Comparison of ENCODE assay signal across 10 cellular contexts in genomic region chr4:183448436-183448835, GRCh38. TPM values are rescaled to one million over a fixed set of nuclear protein-coding genes. Genes with fewer than 3 reads are reported as not detected.
A peak's percentile ranks its signal among the peaks of the same experiment; 100 is the strongest.
DNase-seq lines count a peak whose midpoint lies in the region; TF ChIP-seq lines count a peak whose summit lies in the region.
"Had no signal": no experiment of that assay in that cellular context is flagged by ENCODE, and none has a peak within 500 bp of the region (broad histone marks: within the 10 kb centered on the region; RNA-seq: fewer than 3 reads in every experiment).

No MANE protein-coding gene starts in this region.

- POLR2A ChIA-PET in MCF 10A (lab: Yijun Ruan, JAX): interaction anchor here (1.2 to 1.3 kb wide), 2 partner anchors 8 to 70 kb away, joined by 3 read pairs; no protein-coding TSS in a partner anchor

- H3K27me3 ChIP-seq in mammary epithelial cell (ENCODE audit: insufficient read depth, low read length): no peaks in the 10 kb centered on the region
- H3K27me3 ChIP-seq in smooth muscle cell (ENCODE audit: low read depth): no peaks in the 10 kb centered on the region
- H3K27me3 ChIP-seq in tibial nerve: no peaks in the 10 kb centered on the region

- CTCF ChIA-PET in MCF 10A (lab: Yijun Ruan, JAX) (interaction anchor here (1.0 kb wide), 1 partner anchor 55 kb away, joined by 4 read pairs; no protein-coding TSS in a partner anchor), mammary epithelial cell (lab: Charles Lee; ENCODE audit: low non-redundant PET) (no interaction called here)

- DNase-seq in MCF 10A (ENCODE audit: unreplicated experiment): no peak
- DNase-seq in mammary epithelial cell: no peak
- DNase-seq in SK-MEL-5 (ENCODE audit: low read depth, low spot score): peak; percentile 44
- DNase-seq in fibroblast of mammary gland (ENCODE audit: low read depth): peak; percentile 11
- no peak for DNase-seq in smooth muscle cell (lab: John Stamatoyannopoulos, UW; ENCODE audit: unreplicated experiment)
- no peak for DNase-seq in mucosa of gallbladder (ENCODE audit: low spot score)
- DNase-seq in NCI-H1694 (lab: John Stamatoyannopoulos, UW): no peak
- DNase-seq in tibial nerve (ENCODE audit: low spot score in 2 of 2): no peak
- DNase-seq: kidney, NCI-H226 had no signal

- H2AFZ ChIP-seq in mammary epithelial cell (ENCODE audit: low read depth, low read length) (no peak overlapping the region), smooth muscle cell (ENCODE audit: low read depth) (no peak overlapping the region)

- H3K9me3 ChIP-seq in mammary epithelial cell (replicated peaks; ENCODE audit: insufficient read depth, low read length): no peaks in the 10 kb centered on the region
- no peaks in the 10 kb centered on the region for H3K9me3 ChIP-seq in smooth muscle cell (replicated peaks; ENCODE audit: low read depth)
- H3K9me3 ChIP-seq in tibial nerve: no peaks in the 10 kb centered on the region

- dilution Hi-C loops in mammary epithelial cell (cut with HindIII; ENCODE audit: low sequenced_read_pairs): no loop called here

- H3F3A ChIP-seq in smooth muscle cell (ENCODE audit: low read depth): peaks cover 21% of the 10 kb centered on the region

- peaks cover 21% of the 10 kb centered on the region for H3K4me1 Mint-ChIP-seq in MCF 10A (ENCODE audit: insufficient read depth, unreplicated experiment)

- H3K79me2 ChIP-seq in mammary epithelial cell (ENCODE audit: insufficient read depth, low read length): peaks cover 55% of the 10 kb centered on the region
- H3K79me2 ChIP-seq in smooth muscle cell (ENCODE audit: low read depth): peaks cover 33% of the 10 kb centered on the region

- H3K4me3 ChIP-seq in mammary epithelial cell (replicated peaks in 1 of 3; ENCODE audit: insufficient read depth in 1 of 3, low read depth in 2 of 3, low read length in 3 of 3) (no peak overlapping the region), fibroblast of mammary gland (ENCODE audit: control insufficient read depth, low read depth, low read length) (no peak overlapping the region), smooth muscle cell (peak overlapping the region; percentile 3), tibial nerve (no peak overlapping the region)

- TF ChIP-seq POLR2A in tibial nerve (IDR thresholded peaks at IDR 0.05): no peak

- no peaks in the 10 kb centered on the region for H3K27me3 Mint-ChIP-seq in MCF 10A (ENCODE audit: insufficient read depth, unreplicated experiment)

- no peak overlapping the region for H3K4me3 Mint-ChIP-seq in MCF 10A (ENCODE audit: unreplicated experiment)

- H3K36me3 ChIP-seq in mammary epithelial cell (ENCODE audit: insufficient read depth, low read length) (peaks cover 25% of the 10 kb centered on the region), smooth muscle cell (ENCODE audit: low read depth) (peaks cover 16% of the 10 kb centered on the region), tibial nerve (peaks cover 0 to 50% (median 12%) of the 10 kb centered on the region in 3 donors)

- in situ Hi-C loops in mammary epithelial cell (cut with MboI; ENCODE audit: low sequenced_read_pairs in 2 of 2) (no loop called here), SK-MEL-5 (cut with HindIII; ENCODE audit: low pct_unique_long_range_greater_than_20kb, low sequenced_read_pairs) (no loop called here)

- H3K4me1 ChIP-seq in mammary epithelial cell (ENCODE audit: insufficient read depth, low read length) (peaks cover 8% of the 10 kb centered on the region), smooth muscle cell (ENCODE audit: low read depth) (peaks cover 36% of the 10 kb centered on the region), tibial nerve (peaks cover 0 to 42% (median 22%) of the 10 kb centered on the region in 4 donors)

- H3K9ac ChIP-seq in mammary epithelial cell (ENCODE audit: insufficient read depth, low read length): no peak overlapping the region
- H3K9ac ChIP-seq in smooth muscle cell (ENCODE audit: low read depth): no peak overlapping the region

- H3K27ac ChIP-seq in mammary epithelial cell (ENCODE audit: insufficient read depth, low read depth, low read length): no peak overlapping the region
- H3K27ac ChIP-seq in smooth muscle cell (ENCODE audit: low read depth): peak overlapping the region; percentile 71
- H3K27ac ChIP-seq in tibial nerve: no peak overlapping the region

- no peak for TF ChIP-seq EP300 in tibial nerve (IDR thresholded peaks at IDR 0.05)

- no peak for TF ChIP-seq CTCF in MCF 10A (IDR thresholded peaks at IDR 0.05; ENCODE audit: unreplicated experiment)
- TF ChIP-seq CTCF in mammary epithelial cell (conservative IDR thresholded peaks at IDR 0.05 in 1 of 2, IDR thresholded peaks at IDR 0.05 in 1 of 2; ENCODE audit: extremely low read depth in 1 of 2, insufficient read depth in 1 of 2, low read depth in 1 of 2, low read length in 2 of 2): no peak
- TF ChIP-seq CTCF in fibroblast of mammary gland (conservative IDR thresholded peaks at IDR 0.05; ENCODE audit: control insufficient read depth, insufficient read depth, low read depth, low read length): no peak
- TF ChIP-seq CTCF in smooth muscle cell (IDR thresholded peaks at IDR 0.05; ENCODE audit: borderline replicate concordance, insufficient read depth, poor library complexity, severe bottlenecking): no peak
- TF ChIP-seq CTCF in tibial nerve (IDR thresholded peaks at IDR 0.05): no peak

- H3K9me3 Mint-ChIP-seq in MCF 10A (ENCODE audit: unreplicated experiment): no peaks in the 10 kb centered on the region

- 90% methylated on average over 3 of the region's 3 CpGs for WGBS in mammary epithelial cell (ENCODE audit: low coverage, missing lambda C conversion rate)
- 79% methylated on average over 3 of the region's 3 CpGs for WGBS in smooth muscle cell (ENCODE audit: low lambda C conversion rate)
- 43 to 44% methylated on average over 3 of the region's 3 CpGs for WGBS in tibial nerve, 2 donors

- intact Hi-C loops in MCF 10A (cut with micrococcal nuclease): no loop called here
- intact Hi-C loops in mammary epithelial cell (cut with micrococcal nuclease): no loop called here

- BruUV-seq in MCF 10A (replicated peaks; lab: Mats Ljungman, UMichigan): no TSS peak
- no TSS peak for BruUV-seq in mammary epithelial cell (replicated peaks; lab: Mats Ljungman, UMichigan)

- peak overlapping the region; percentile 63 for H3K27ac Mint-ChIP-seq in MCF 10A (ENCODE audit: low read depth, unreplicated experiment)

- H3K36me3 Mint-ChIP-seq in MCF 10A (ENCODE audit: insufficient read depth, unreplicated experiment): peaks cover 74% of the 10 kb centered on the region

- no peaks in the 10 kb centered on the region for H4K20me1 ChIP-seq in mammary epithelial cell (ENCODE audit: insufficient read depth, low read length)
- peaks cover 37% of the 10 kb centered on the region for H4K20me1 ChIP-seq in smooth muscle cell (ENCODE audit: low read depth)

- H3K4me2 ChIP-seq in mammary epithelial cell (ENCODE audit: insufficient read depth, low read depth, low read length) (no peak overlapping the region), smooth muscle cell (peak overlapping the region; percentile 76)

RNA-seq across cellular contexts. Expression of gene CDKN2AIP, which starts 4.0 kb away (rescaled TPM):
- 12.0 and 13.4 TPM in 2 replicates for total RNA-seq in MCF 10A (2022)
- 10 to 100 TPM; 12.7 to 14.3 TPM for total RNA-seq in mammary epithelial cell
- polyA plus RNA-seq in mammary epithelial cell: 9.9 TPM
- polyA minus RNA-seq in mammary epithelial cell: not detected
- 14.2 and 15.6 TPM in 2 replicates for total RNA-seq in SK-MEL-5 (2014; rRNA removed; shearing (Covaris generic))
- 13.4 and 18.6 TPM in 2 replicates for polyA plus RNA-seq in SK-MEL-5 (2015; cell fraction: cytosol; rRNA removed)
- polyA plus RNA-seq in SK-MEL-5 (2015; cell fraction: nucleus; rRNA removed): 21.4 and 25.2 TPM in 2 replicates
- 27.2 and 32.1 TPM in 2 replicates for total RNA-seq in smooth muscle cell
- 12.4 and 13.0 TPM in 2 replicates for polyA plus RNA-seq in smooth muscle cell
- total RNA-seq in mucosa of gallbladder: 19.1 TPM
- total RNA-seq in tibial nerve: 10 to 100 TPM; 18.6 to 42.0 (median 31.0) TPM

RNA-seq across cellular contexts. Expression of gene ING2, which starts 56.4 kb away (rescaled TPM):
- total RNA-seq in MCF 10A (2022) (7.1 and 10.5 TPM in 2 replicates), mammary epithelial cell (10 to 100 TPM in 1 of 2 donors, 1 to 10 TPM in 1; 4.8 to 16.6 TPM), smooth muscle cell (16.3 and 19.4 TPM in 2 replicates), mucosa of gallbladder (9.4 TPM), tibial nerve (10 to 100 TPM in 3 of 4 donors, 1 to 10 TPM in 1; 9.6 to 32.3 (median 16.3) TPM)
- polyA plus RNA-seq in mammary epithelial cell (8.6 TPM), smooth muscle cell (27.4 and 30.1 TPM in 2 replicates)
- polyA minus RNA-seq in mammary epithelial cell: 7.9 TPM
- total RNA-seq in SK-MEL-5 (2014; rRNA removed; shearing (Covaris generic)): 9.0 and 9.7 TPM in 2 replicates
- 14.0 and 16.0 TPM in 2 replicates for polyA plus RNA-seq in SK-MEL-5 (2015; cell fraction: cytosol; rRNA removed)
- polyA plus RNA-seq in SK-MEL-5 (2015; cell fraction: nucleus; rRNA removed): 3.8 and 5.3 TPM in 2 replicates

Comparison
In these comparisons a context has a peak if more than half of its experiments do, and no peak if none do; other contexts are left out.
1. DNase-seq: peak in SK-MEL-5 (single experiment) and fibroblast of mammary gland (single experiment); none in MCF 10A (single experiment), mammary epithelial cell (single experiment), smooth muscle cell (single experiment), mucosa of gallbladder (single experiment), NCI-H1694 (single experiment) and tibial nerve (0 of 2).